Comparison of ENCODE assay signal across 16 cellular contexts in the genomic region with DNA sequence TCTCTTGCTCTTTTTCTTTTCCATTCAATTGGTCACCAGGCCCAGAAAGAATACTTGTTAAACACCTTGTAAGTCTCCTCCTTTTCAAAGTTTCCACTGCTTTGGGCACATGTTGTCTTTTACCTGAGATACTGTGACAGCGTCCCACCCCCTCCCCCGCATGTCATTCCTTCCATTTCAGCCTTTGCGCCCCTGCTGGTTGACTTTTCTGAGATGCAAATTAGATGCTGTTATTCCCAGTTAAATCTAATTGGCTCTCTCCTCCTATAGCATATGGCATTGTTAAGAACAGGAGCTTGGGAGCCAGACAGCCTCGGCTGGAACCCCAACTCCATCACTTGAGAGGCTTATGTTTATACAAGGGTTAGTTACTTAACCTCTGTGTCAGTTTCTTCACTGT.
DNase-seq lines count a peak whose midpoint lies in the region; ATAC-seq, FAIRE-seq and TF ChIP-seq lines count a peak whose summit lies in the region.
"Had no signal": no experiment of that assay in that cellular context is flagged by ENCODE, and none has a peak within 500 bp of the region (broad histone marks: within the 10 kb centered on the region; RNA-seq: fewer than 3 reads in every experiment).

No MANE protein-coding gene starts in this region.

- TF ChIP-seq CTCF in LNCAP (IDR thresholded peaks at IDR 0.05) (0 out of 2 replicates have a peak, but pooled peaks have one; percentile 10), bronchial epithelial cell (IDR thresholded peaks at IDR 0.05; ENCODE audit: insufficient read depth, low read length, severe bottlenecking) (peak; percentile 24)

- DNase-seq in DMS 273 (lab: John Stamatoyannopoulos, UW; ENCODE audit: unreplicated experiment): peak; percentile 86
- DNase-seq in bronchial epithelial cell (ENCODE audit: low read depth): peak; percentile 21
- DNase-seq in iPS-NIHi7 (ENCODE audit: extremely low spot score): peak; percentile 59
- DNase-seq in EL: no peak
- DNase-seq in activated gamma-delta T cell (lab: John Stamatoyannopoulos, UW): no peak
- DNase-seq: activated CD4-positive, alpha-beta T cell treated with anti-CD3 and anti-CD28 coated beads for 36 hours; activated naive CD8-positive, alpha-beta T cell treated with anti-CD3 and anti-CD28 coated beads for 36 hours; C1 segment of cervical spinal cord; heart right ventricle; left ventricle myocardium inferior; NCI-H2029 treated with DMSO at 0.1 percent for 48 hours had no signal

- FAIRE-seq in bronchial epithelial cell (lab: Jason Lieb, UNC): no peak

- no peak overlapping the region for H3K4me3 ChIP-seq in bronchial epithelial cell (ENCODE audit: low read depth, low read length)
- H3K4me3 ChIP-seq: heart right ventricle, left ventricle myocardium inferior, prostate gland had no signal

- no peaks in the 10 kb centered on the region for H3K36me3 ChIP-seq in bronchial epithelial cell (ENCODE audit: control insufficient read depth, insufficient read depth, low read length)
- H3K36me3 ChIP-seq: heart right ventricle, left ventricle myocardium inferior, prostate gland had no signal

- no peak for ATAC-seq in GM21390 (IDR thresholded peaks at IDR 0.05; ENCODE audit: unreplicated experiment)
- ATAC-seq in GM19351 (IDR thresholded peaks at IDR 0.05; ENCODE audit: unreplicated experiment): no peak
- ATAC-seq: activated CD4-positive, alpha-beta T cell treated with anti-CD3 and anti-CD28 coated beads for 36 hours; heart right ventricle; Right ventricle myocardium inferior had no signal

- H3K27me3 ChIP-seq in bronchial epithelial cell (ENCODE audit: control insufficient read depth, insufficient read depth, low read length): no peaks in the 10 kb centered on the region

Comparison
In these comparisons a context has a peak if more than half of its experiments do, and no peak if none do; other contexts are left out.
1. DNase-seq: peak in DMS 273 (single experiment), bronchial epithelial cell (single experiment) and iPS-NIHi7 (single experiment); none in EL (single experiment) and activated gamma-delta T cell (single experiment).